Comparison of ENCODE assay signal across 22 cellular contexts in genomic region chr7:147485660-147486210, GRCh38.
DNase-seq lines count a peak whose midpoint lies in the region; ATAC-seq and TF ChIP-seq lines count a peak whose summit lies in the region.
"Had no signal": no experiment of that assay in that cellular context is flagged by ENCODE, and none has a peak within 500 bp of the region (broad histone marks: within the 10 kb centered on the region; RNA-seq: fewer than 3 reads in every experiment).

No MANE protein-coding gene starts in this region.

- no peaks in the 10 kb centered on the region for H3K9me2 ChIP-seq in PC-3 (replicated peaks; ENCODE audit: low read length)

- H3K4me2 ChIP-seq in mammary epithelial cell (ENCODE audit: insufficient read depth, low read depth, low read length), result no peak overlapping the region
- no peak overlapping the region for H3K4me2 ChIP-seq in PC-3 (ENCODE audit: low read length)
- H3K4me2 ChIP-seq: BLaER1, KMS-11 had no signal

- H3K79me2 ChIP-seq in mammary epithelial cell (ENCODE audit: insufficient read depth, low read length) (no peaks in the 10 kb centered on the region), PC-3 (ENCODE audit: low read length) (no peaks in the 10 kb centered on the region)

- no peaks in the 10 kb centered on the region for H3K27me3 Mint-ChIP-seq in MCF 10A (ENCODE audit: insufficient read depth, unreplicated experiment)
- H3K27me3 Mint-ChIP-seq in CD8-positive, alpha-beta memory T cell, result no peaks in the 10 kb centered on the region
- H3K27me3 Mint-ChIP-seq: memory B cell had no signal

- DNase-seq in MCF 10A (ENCODE audit: unreplicated experiment), result peak; percentile 37
- no peak for DNase-seq in mammary epithelial cell
- peak; percentile 78 for DNase-seq in NCI-H2171 (lab: John Stamatoyannopoulos, UW)
- peak; percentile 52 for DNase-seq in PC-3
- no peak for DNase-seq in CD8-positive, alpha-beta memory T cell
- no peak for DNase-seq in RKO (ENCODE audit: low spot score)
- DNase-seq: activated CD4-positive, alpha-beta T cell treated with anti-CD3 and anti-CD28 coated beads for 1 hour; activated CD8-positive, alpha-beta T cell treated with anti-CD3 and anti-CD28 coated beads, Interleukin-2, amount 10 ng/mL, durations not matched to agents 7 days and 5 days; activated naive CD4-positive, alpha-beta T cell; amygdala; dermis blood vessel endothelial cell; GDM1; H9; NCI-H1092; substantia nigra had no signal

- H3K36me3 ChIP-seq in mammary epithelial cell (ENCODE audit: insufficient read depth, low read length) (no peaks in the 10 kb centered on the region), PC-3 (ENCODE audit: low read depth, low read length) (no peaks in the 10 kb centered on the region)
- H3K36me3 ChIP-seq in CD8-positive, alpha-beta memory T cell (ENCODE audit: insufficient read depth, low read length), result no peaks in the 10 kb centered on the region
- H3K36me3 ChIP-seq: BLaER1, cardiac muscle cell, prostate gland had no signal

- H3K27ac ChIP-seq in mammary epithelial cell (ENCODE audit: insufficient read depth, low read depth, low read length) (no peak overlapping the region), PC-3 (ENCODE audit: low read length) (no peak overlapping the region)
- no peak overlapping the region for H3K27ac ChIP-seq in CD8-positive, alpha-beta memory T cell (ENCODE audit: low read depth, low read length)
- H3K27ac ChIP-seq: BLaER1, cardiac muscle cell, KMS-11, prostate gland had no signal

- no peaks in the 10 kb centered on the region for H3K27me3 ChIP-seq in mammary epithelial cell (ENCODE audit: insufficient read depth, low read length)
- no peaks in the 10 kb centered on the region for H3K27me3 ChIP-seq in PC-3 (ENCODE audit: low read length)
- H3K27me3 ChIP-seq in CD8-positive, alpha-beta memory T cell (ENCODE audit: insufficient read depth, low read length, poor library complexity, severe bottlenecking), result no peaks in the 10 kb centered on the region
- H3K27me3 ChIP-seq: BLaER1, cardiac muscle cell had no signal

- in situ Hi-C loops in mammary epithelial cell (cut with MboI; ENCODE audit: low sequenced_read_pairs in 2 of 2), result no loop called here

- H3K27ac Mint-ChIP-seq in MCF 10A (ENCODE audit: low read depth, unreplicated experiment), result no peak overlapping the region
- no peak overlapping the region for H3K27ac Mint-ChIP-seq in CD8-positive, alpha-beta memory T cell
- H3K27ac Mint-ChIP-seq: activated CD8-positive, alpha-beta T cell treated with anti-CD3 and anti-CD28 coated beads, Interleukin-2, amount 10 ng/mL, durations not matched to agents 7 days and 5 days; H9; memory B cell had no signal

- no peaks in the 10 kb centered on the region for H3K9me3 Mint-ChIP-seq in MCF 10A (ENCODE audit: unreplicated experiment)
- H3K9me3 Mint-ChIP-seq in CD8-positive, alpha-beta memory T cell, result peaks cover 0 to 24% (median 8%) of the 10 kb centered on the region in 5 donors
- H3K9me3 Mint-ChIP-seq: H9, memory B cell had no signal

- 10% methylated on average over 4 of the region's 4 CpGs for WGBS in mammary epithelial cell (ENCODE audit: low coverage, missing lambda C conversion rate)

- H3K4me1 Mint-ChIP-seq in MCF 10A (ENCODE audit: insufficient read depth, unreplicated experiment), result peaks cover 10% of the 10 kb centered on the region
- H3K4me1 Mint-ChIP-seq in CD8-positive, alpha-beta memory T cell, result no peaks in the 10 kb centered on the region
- H3K4me1 Mint-ChIP-seq: H9, memory B cell had no signal

- H3K9ac ChIP-seq in mammary epithelial cell (ENCODE audit: insufficient read depth, low read length), result no peak overlapping the region
- no peak overlapping the region for H3K9ac ChIP-seq in PC-3 (ENCODE audit: low read length)
- H3K9ac ChIP-seq: BLaER1, KMS-11 had no signal

- TF ChIP-seq CTCF in MCF 10A (IDR thresholded peaks at IDR 0.05; ENCODE audit: unreplicated experiment) (no peak), mammary epithelial cell (conservative IDR thresholded peaks at IDR 0.05 in 1 of 2, IDR thresholded peaks at IDR 0.05 in 1 of 2; ENCODE audit: extremely low read depth in 1 of 2, insufficient read depth in 1 of 2, low read depth in 1 of 2, low read length in 2 of 2) (no peak), PC-3 (conservative IDR thresholded peaks at IDR 0.05; ENCODE audit: low read depth, low read length) (no peak)

- CTCF ChIA-PET in MCF 10A (lab: Yijun Ruan, JAX), result no interaction called here
- CTCF ChIA-PET in mammary epithelial cell (lab: Charles Lee; ENCODE audit: low non-redundant PET), result no interaction called here
- CTCF ChIA-PET in PC-3 (lab: Charles Lee), result interaction anchor here (0.7 kb wide), 1 partner anchor 24 kb away, joined by 3 read pairs; no protein-coding TSS in a partner anchor
- CTCF ChIA-PET in CD8-positive, alpha-beta memory T cell (lab: Charles Lee), result no interaction called here

- no peaks in the 10 kb centered on the region for H3K4me1 ChIP-seq in mammary epithelial cell (ENCODE audit: insufficient read depth, low read length)
- H3K4me1 ChIP-seq in PC-3 (ENCODE audit: insufficient read depth, low read length), result peaks cover 33% of the 10 kb centered on the region
- no peaks in the 10 kb centered on the region for H3K4me1 ChIP-seq in CD8-positive, alpha-beta memory T cell (ENCODE audit: insufficient read depth, low read length)
- H3K4me1 ChIP-seq: BLaER1, prostate gland had no signal

- H3K36me3 Mint-ChIP-seq in MCF 10A (ENCODE audit: insufficient read depth, unreplicated experiment), result no peaks in the 10 kb centered on the region
- no peaks in the 10 kb centered on the region for H3K36me3 Mint-ChIP-seq in CD8-positive, alpha-beta memory T cell
- H3K36me3 Mint-ChIP-seq: memory B cell had no signal

- no TSS peak for BruUV-seq in MCF 10A (replicated peaks; lab: Mats Ljungman, UMichigan)
- BruUV-seq in mammary epithelial cell (replicated peaks; lab: Mats Ljungman, UMichigan), result no TSS peak
- no TSS peak for BruUV-seq in PC-3 (replicated peaks; lab: Mats Ljungman, UMichigan)

- H3F3A ChIP-seq in PC-3 (ENCODE audit: low read length, unreplicated experiment), result no peaks in the 10 kb centered on the region

- H4K20me1 ChIP-seq in mammary epithelial cell (ENCODE audit: insufficient read depth, low read length) (no peaks in the 10 kb centered on the region), PC-3 (ENCODE audit: low read length) (no peaks in the 10 kb centered on the region)
- H4K20me1 ChIP-seq: BLaER1 had no signal

- H3K4me3 ChIP-seq in mammary epithelial cell (replicated peaks in 1 of 3; ENCODE audit: insufficient read depth in 1 of 3, low read depth in 2 of 3, low read length in 3 of 3), result no peak overlapping the region
- no peak overlapping the region for H3K4me3 ChIP-seq in PC-3 (ENCODE audit: low read length)
- H3K4me3 ChIP-seq in CD8-positive, alpha-beta memory T cell (ENCODE audit: low read length), result no peak overlapping the region
- H3K4me3 ChIP-seq: BLaER1, cardiac muscle cell, prostate gland had no signal

- ATAC-seq in PC-3, result peak; percentile 36
- no peak for ATAC-seq in HG03342 (IDR thresholded peaks at IDR 0.05; ENCODE audit: unreplicated experiment)
- no peak for ATAC-seq in HG03432 (IDR thresholded peaks at IDR 0.05; ENCODE audit: unreplicated experiment)
- ATAC-seq: activated CD8-positive, alpha-beta T cell treated with anti-CD3 and anti-CD28 coated beads, Interleukin-2, amount 10 ng/mL, durations not matched to agents 7 days and 5 days had no signal

- no peak overlapping the region for H3K4me3 Mint-ChIP-seq in MCF 10A (ENCODE audit: unreplicated experiment)
- no peak overlapping the region for H3K4me3 Mint-ChIP-seq in CD8-positive, alpha-beta memory T cell
- H3K4me3 Mint-ChIP-seq: activated CD8-positive, alpha-beta T cell treated with anti-CD3 and anti-CD28 coated beads, Interleukin-2, amount 10 ng/mL, durations not matched to agents 7 days and 5 days; H9; memory B cell had no signal

- dilution Hi-C loops in mammary epithelial cell (cut with HindIII; ENCODE audit: low sequenced_read_pairs), result no loop called here

- H3K9me3 ChIP-seq in mammary epithelial cell (replicated peaks; ENCODE audit: insufficient read depth, low read length) (no peaks in the 10 kb centered on the region), PC-3 (ENCODE audit: low read length) (no peaks in the 10 kb centered on the region)
- no peaks in the 10 kb centered on the region for H3K9me3 ChIP-seq in CD8-positive, alpha-beta memory T cell (ENCODE audit: low read length)
- H3K9me3 ChIP-seq: BLaER1, prostate gland had no signal

- H2AFZ ChIP-seq in mammary epithelial cell (ENCODE audit: low read depth, low read length) (no peak overlapping the region), PC-3 (ENCODE audit: low read length) (no peak overlapping the region)

- POLR2A ChIA-PET in MCF 10A (lab: Yijun Ruan, JAX) (no interaction called here), PC-3 (lab: Charles Lee; ENCODE audit: unreplicated experiment) (no interaction called here)
- POLR2A ChIA-PET in CD8-positive, alpha-beta memory T cell (lab: Charles Lee), result no interaction called here

- intact Hi-C loops in MCF 10A (cut with micrococcal nuclease) (no loop called here), mammary epithelial cell (cut with micrococcal nuclease) (no loop called here), PC-3 (cut with micrococcal nuclease) (no loop called here)

Comparison
In these comparisons a context has a peak if more than half of its experiments do, and no peak if none do; other contexts are left out.
1. DNase-seq: peak in MCF 10A (single experiment), NCI-H2171 (single experiment) and PC-3 (single experiment); none in mammary epithelial cell (single experiment), CD8-positive, alpha-beta memory T cell (0 of 5) and RKO (single experiment).